In genomic region chr14:90560529-90560928, GRCh38 we compare ENCODE assay signal across 26 cellular contexts.
"Had no signal": no experiment of that assay in that cellular context is flagged by ENCODE, and none has a peak within 500 bp of the region (broad histone marks: within the 10 kb centered on the region; RNA-seq: fewer than 3 reads in every experiment).

No MANE protein-coding gene starts in this region.

- H3K4me2 ChIP-seq: hepatocyte had no signal

- DNase-seq: activated CD4-positive, alpha-beta memory T cell treated with anti-CD3 and anti-CD28 coated beads for 36 hours; activated CD4-positive, alpha-beta T cell treated with anti-CD3 and anti-CD28 coated beads for 48 hours; activated CD8-positive, alpha-beta memory T cell treated with anti-CD3 and anti-CD28 coated beads, Interleukin-2, amount 50 U/mL, for 4 hours; activated effector memory CD4-positive, alpha-beta T cell treated with anti-CD3 and anti-CD28 coated beads, Interleukin-2, amount 50 U/mL, for 16 hours; activated naive CD4-positive, alpha-beta T cell treated with anti-CD3 and anti-CD28 coated beads for 36 hours; activated naive CD8-positive, alpha-beta T cell treated with anti-CD3 and anti-CD28 coated beads for 36 hours; activated T-cell treated with anti-CD3 and anti-CD28 coated beads, Interleukin-2, amount 50 U/mL, for 1 hour; adrenal gland; central memory CD4-positive, alpha-beta T cell; dermis blood vessel endothelial cell; effector CD8-positive, alpha-beta T cell; esophagus squamous epithelium; foreskin melanocyte; islet precursor cell; mammary epithelial cell; naive B cell; nephron progenitor cell; ovary; right lobe of liver; stimulated activated CD4-positive, alpha-beta T cell treated with anti-CD3 and anti-CD28 coated beads, Interleukin-2, amount 100 ng/mL, for 48 hours; stimulated activated naive CD4-positive, alpha-beta T cell treated with Interleukin-2 at 50 U/mL for 16 hours; testis; trophoblast cell had no signal

- H3K9me3 ChIP-seq: adrenal gland, esophagus squamous epithelium, ovary, right lobe of liver, testis had no signal

- H3K27ac ChIP-seq: adrenal gland, epithelial cell of prostate, esophagus squamous epithelium, hepatocyte, ovary, right lobe of liver, testis, VCaP had no signal

- H3K79me2 ChIP-seq: hepatocyte had no signal

- H3K27me3 ChIP-seq: adrenal gland, esophagus squamous epithelium, hepatocyte, ovary, right lobe of liver, testis had no signal

- H3K36me3 ChIP-seq: adrenal gland, esophagus squamous epithelium, ovary, right lobe of liver had no signal

- ATAC-seq: right lobe of liver had no signal

- H3K4me1 ChIP-seq: esophagus squamous epithelium, right lobe of liver had no signal

- H3K4me3 ChIP-seq: adrenal gland, esophagus squamous epithelium, hepatocyte, ovary, right lobe of liver, testis had no signal
